In the genomic region with DNA sequence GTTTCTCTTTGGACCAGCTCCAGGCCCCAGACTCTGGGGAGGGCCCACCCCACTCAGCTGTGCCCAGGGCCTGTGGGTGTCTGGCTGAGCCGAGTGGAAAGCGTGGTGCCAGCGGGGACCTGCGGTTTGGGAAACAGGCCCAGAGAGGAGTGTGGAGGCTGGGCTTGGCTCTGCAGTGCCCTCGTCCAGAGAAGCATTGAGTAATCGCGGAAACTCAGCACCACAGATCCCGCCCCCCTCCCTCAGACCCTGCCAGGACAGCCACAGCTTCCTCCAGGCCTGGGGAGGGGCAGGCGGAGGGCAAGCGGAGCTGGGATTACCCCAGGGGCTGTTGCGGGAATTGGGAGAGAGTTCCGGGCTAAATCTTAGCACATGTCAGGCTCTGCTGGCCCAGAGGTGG, we compare ENCODE assay signal across 8 cellular contexts. TPM values are rescaled to one million over a fixed set of nuclear protein-coding genes. Genes with fewer than 3 reads are reported as not detected.
DNase-seq lines count a peak whose midpoint lies in the region; TF ChIP-seq lines count a peak whose summit lies in the region.

No MANE protein-coding gene starts in this region.

- in situ Hi-C loops in GM18951 (cut with MboI; ENCODE audit: low sequenced_read_pairs, unreplicated experiment): loop anchor here (10.0 kb wide), 1 partner anchor 58 kb away; no protein-coding TSS in a partner anchor

- no peak overlapping the region for H3K9ac ChIP-seq in SU-DHL-6 (ENCODE audit: low read length)
- H3K9ac ChIP-seq in Karpas-422 (ENCODE audit: low read length): no peak overlapping the region

- H3K79me2 ChIP-seq in SU-DHL-6 (ENCODE audit: insufficient read depth, low read length) (no peaks in the 10 kb centered on the region), Karpas-422 (ENCODE audit: low read length) (no peaks in the 10 kb centered on the region)

- H3K9me2 ChIP-seq in SU-DHL-6 (replicated peaks; ENCODE audit: insufficient read depth, low read length) (no peaks in the 10 kb centered on the region), Karpas-422 (replicated peaks; ENCODE audit: insufficient read depth, low read length) (no peaks in the 10 kb centered on the region)

- H3K36me3 ChIP-seq in SU-DHL-6 (ENCODE audit: low read length) (no peaks in the 10 kb centered on the region), Karpas-422 (ENCODE audit: insufficient read depth, low read length) (0 out of 2 replicates have a peak, but pooled peaks cover under 1% of the 10 kb centered on the region)
- no peaks in the 10 kb centered on the region for H3K36me3 ChIP-seq in effector memory CD4-positive, alpha-beta T cell (ENCODE audit: control insufficient read depth, insufficient read depth, low read length)

- H3K9me3 ChIP-seq in SU-DHL-6 (ENCODE audit: insufficient read depth, low read length) (no peaks in the 10 kb centered on the region), Karpas-422 (ENCODE audit: low read length) (no peaks in the 10 kb centered on the region)
- no peaks in the 10 kb centered on the region for H3K9me3 ChIP-seq in effector memory CD4-positive, alpha-beta T cell (ENCODE audit: control insufficient read depth, low read length)

- TF ChIP-seq CTCF in SU-DHL-6 (IDR thresholded peaks at IDR 0.05; ENCODE audit: insufficient read depth, low read length, poor library complexity, severe bottlenecking) (no peak), fibroblast of pulmonary artery (IDR thresholded peaks at IDR 0.05; ENCODE audit: low read length, missing control alignments) (no peak)

- H3K4me1 ChIP-seq in effector memory CD4-positive, alpha-beta T cell (ENCODE audit: control insufficient read depth, insufficient read depth, low read length, poor library complexity, severe bottlenecking): no peaks in the 10 kb centered on the region
- H3K4me1 ChIP-seq in Karpas-422 (ENCODE audit: low read length): peaks cover 10% of the 10 kb centered on the region

- H3K4me2 ChIP-seq in SU-DHL-6 (ENCODE audit: low read depth, low read length, poor library complexity, severe bottlenecking): no peak overlapping the region
- H3K4me2 ChIP-seq in Karpas-422 (ENCODE audit: low read depth, low read length, poor library complexity, severe bottlenecking): no peak overlapping the region

- H3K27me3 ChIP-seq in SU-DHL-6 (ENCODE audit: low read length) (no peaks in the 10 kb centered on the region), Karpas-422 (ENCODE audit: low read length) (no peaks in the 10 kb centered on the region)
- H3K27me3 ChIP-seq in effector memory CD4-positive, alpha-beta T cell (replicated peaks; ENCODE audit: control insufficient read depth, insufficient read depth, low read length, poor library complexity, severe bottlenecking): no peaks in the 10 kb centered on the region

- peak; percentile 97 for DNase-seq in fibroblast of pulmonary artery (ENCODE audit: low read depth)
- DNase-seq in occipital lobe (lab: John Stamatoyannopoulos, UW): peak; percentile 81
- no peak for DNase-seq in DMS53 (lab: John Stamatoyannopoulos, UW)
- DNase-seq in effector CD8-positive, alpha-beta T cell (lab: John Stamatoyannopoulos, UW): no peak
- no peak for DNase-seq in effector memory CD4-positive, alpha-beta T cell
- no peak for DNase-seq in Karpas-422

- no peak overlapping the region for H3K4me3 ChIP-seq in SU-DHL-6 (ENCODE audit: insufficient read depth, low read length, poor library complexity, severe bottlenecking)
- no peak overlapping the region for H3K4me3 ChIP-seq in fibroblast of pulmonary artery (replicated peaks; ENCODE audit: low read depth, low read length)
- no peak overlapping the region for H3K4me3 ChIP-seq in effector memory CD4-positive, alpha-beta T cell (ENCODE audit: insufficient read depth, low read depth, low read length, poor library complexity, severe bottlenecking)
- no peak overlapping the region for H3K4me3 ChIP-seq in Karpas-422 (ENCODE audit: low read length)

- H4K20me1 ChIP-seq in SU-DHL-6 (ENCODE audit: low read depth, low read length): no peaks in the 10 kb centered on the region
- H4K20me1 ChIP-seq in Karpas-422 (ENCODE audit: insufficient read depth, low read depth, low read length): no peaks in the 10 kb centered on the region

- peak; percentile 35 for TF ChIP-seq POLR2A in GM18951 (IDR thresholded peaks at IDR 0.05; ENCODE audit: extremely low read depth, insufficient read depth, insufficient read length)

- peaks cover 5% of the 10 kb centered on the region; the same call in 1 of the 2 replicates for H3F3A ChIP-seq in SU-DHL-6 (ENCODE audit: insufficient read depth)

- H3K27ac ChIP-seq in SU-DHL-6 (ENCODE audit: low read depth, low read length): peak overlapping the region; percentile 21; the same call in 1 of the 2 replicates
- no peak overlapping the region for H3K27ac ChIP-seq in effector memory CD4-positive, alpha-beta T cell (ENCODE audit: insufficient read depth, low read length, poor library complexity, severe bottlenecking)
- no peak overlapping the region for H3K27ac ChIP-seq in Karpas-422 (ENCODE audit: low read length)

- H2AFZ ChIP-seq in SU-DHL-6 (ENCODE audit: low read depth, low read length, severe bottlenecking) (no peak overlapping the region), Karpas-422 (ENCODE audit: low read length) (no peak overlapping the region)

RNA-seq across cellular contexts. Expression of a gene that starts 14.6 kb away (rescaled TPM):
- total RNA-seq in occipital lobe: 15.1 TPM
- 26.2 and 28.9 TPM in 2 replicates for total RNA-seq in Karpas-422 (2014; rRNA removed; shearing (Covaris generic); ENCODE audit: low replicate concordance)

RNA-seq across cellular contexts. Expression of a gene that starts 51.4 kb away (rescaled TPM):
- total RNA-seq in occipital lobe: 15.1 TPM
- total RNA-seq in Karpas-422 (2014; rRNA removed; shearing (Covaris generic); ENCODE audit: low replicate concordance): 10.0 and 10.8 TPM in 2 replicates

Comparison
In these comparisons a context has a peak if more than half of its experiments do, and no peak if none do; other contexts are left out.
1. DNase-seq: peak in fibroblast of pulmonary artery (single experiment) and occipital lobe (single experiment); none in DMS53 (single experiment), effector CD8-positive, alpha-beta T cell (single experiment), effector memory CD4-positive, alpha-beta T cell (0 of 3) and Karpas-422 (single experiment).